In the genomic region with DNA sequence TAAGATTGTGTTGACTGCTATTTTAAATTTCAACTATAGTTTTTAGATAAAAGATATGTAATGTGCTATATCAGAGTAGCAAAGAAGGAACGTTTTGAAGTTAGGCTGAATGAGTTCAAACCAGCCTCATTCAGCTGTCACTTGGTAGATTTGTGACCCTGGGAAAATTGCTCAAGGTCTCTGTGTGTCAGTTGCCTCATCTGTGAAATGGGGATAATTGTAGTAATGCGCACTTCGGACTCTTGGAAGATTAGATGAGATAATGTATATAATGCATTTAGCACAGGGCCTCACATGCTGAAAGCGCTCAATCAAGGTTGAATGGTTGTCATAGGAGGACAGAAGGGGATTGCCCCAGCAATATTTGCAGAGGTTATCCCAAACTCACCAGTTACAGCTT, we compare ENCODE assay signal across 23 cellular contexts. TPM values are rescaled to one million over a fixed set of nuclear protein-coding genes. Genes with fewer than 3 reads are reported as not detected.
"Had no signal": no experiment of that assay in that cellular context is flagged by ENCODE, and none has a peak within 500 bp of the region (broad histone marks: within the 10 kb centered on the region; RNA-seq: fewer than 3 reads in every experiment).

No MANE protein-coding gene starts in this region.

- H3K4me3 Mint-ChIP-seq: activated B cell treated with CpG ODN at 0.5 μM for 24 hours; activated CD4-positive, alpha-beta T cell treated with anti-CD3 and anti-CD28 coated beads for 36 hours; activated naive CD8-positive, alpha-beta T cell treated with anti-CD3 and anti-CD28 coated beads, Interleukin-2, amount 10 ng/mL, durations not matched to agents 7 days and 5 days; activated T-cell treated with anti-CD3 and anti-CD28 coated beads, Interleukin-2, amount 50 U/mL, for 24 hours; naive B cell; neural crest cell; T-helper 17 cell had no signal

- DNase-seq: activated B cell treated with CpG ODN at 0.5 μM for 24 hours; activated CD4-positive, alpha-beta T cell treated with anti-CD3 and anti-CD28 coated beads for 36 hours; activated CD4-positive, alpha-beta T cell treated with anti-CD3 and anti-CD28 coated beads, Interleukin-2, amount 50 U/mL, for 4 hours; activated CD8-positive, alpha-beta memory T cell treated with anti-CD3 and anti-CD28 coated beads for 24 hours; activated CD8-positive, alpha-beta memory T cell treated with anti-CD3 and anti-CD28 coated beads, Interleukin-2, amount 50 U/mL, for 4 hours; activated naive CD4-positive, alpha-beta T cell treated with Interleukin-2 at 50 U/mL for 16 hours; activated naive CD8-positive, alpha-beta T cell treated with anti-CD3 and anti-CD28 coated beads, Interleukin-2, amount 10 ng/mL, durations not matched to agents 7 days and 5 days; activated T-cell treated with anti-CD3 and anti-CD28 coated beads, Interleukin-2, amount 50 U/mL, for 24 hours; aorta; central memory CD4-positive, alpha-beta T cell; colonic mucosa; dorsolateral prefrontal cortex; esophagus squamous epithelium; lower lobe of right lung; naive B cell; stimulated activated CD4-positive, alpha-beta T cell treated with anti-CD3 and anti-CD28 coated beads, Interleukin-4, amount 100 ng/mL, for 24 hours; stimulated activated naive CD4-positive, alpha-beta T cell treated with Interleukin-2 at 50 U/mL for 16 hours; substantia nigra; SW 1271; T-helper 17 cell had no signal

- ATAC-seq: activated CD4-positive, alpha-beta T cell treated with anti-CD3 and anti-CD28 coated beads for 36 hours; lower lobe of right lung; T-helper 17 cell had no signal

- H3K9me3 ChIP-seq: colonic mucosa, esophagus squamous epithelium, lower lobe of right lung, prostate gland, tibial nerve had no signal

- H3K9me3 Mint-ChIP-seq: activated B cell treated with CpG ODN at 0.5 μM for 24 hours; activated naive CD8-positive, alpha-beta T cell treated with anti-CD3 and anti-CD28 coated beads, Interleukin-2, amount 10 ng/mL, durations not matched to agents 7 days and 5 days; activated T-cell treated with anti-CD3 and anti-CD28 coated beads, Interleukin-2, amount 50 U/mL, for 24 hours; naive B cell; neural crest cell had no signal

- H3K27ac ChIP-seq: dorsolateral prefrontal cortex, lower lobe of right lung, prostate gland had no signal

- H3K4me3 ChIP-seq: colonic mucosa, dorsolateral prefrontal cortex, esophagus squamous epithelium, lower lobe of right lung, prostate gland, tibial nerve had no signal

- H3K27me3 ChIP-seq: dorsolateral prefrontal cortex, tibial nerve had no signal

- H3K36me3 ChIP-seq: colonic mucosa, esophagus squamous epithelium, lower lobe of right lung, prostate gland, tibial nerve had no signal

- H3K27ac Mint-ChIP-seq: activated B cell treated with CpG ODN at 0.5 μM for 24 hours; activated CD4-positive, alpha-beta T cell treated with anti-CD3 and anti-CD28 coated beads for 36 hours; activated naive CD8-positive, alpha-beta T cell treated with anti-CD3 and anti-CD28 coated beads, Interleukin-2, amount 10 ng/mL, durations not matched to agents 7 days and 5 days; activated T-cell treated with anti-CD3 and anti-CD28 coated beads, Interleukin-2, amount 50 U/mL, for 24 hours; T-helper 17 cell had no signal

- H3K4me1 ChIP-seq: colonic mucosa, lower lobe of right lung, prostate gland had no signal

RNA-seq across cellular contexts. Expression of a gene that starts 43.5 kb away (rescaled TPM):
- total RNA-seq: activated CD4-positive, alpha-beta T cell treated with anti-CD3 and anti-CD28 coated beads for 36 hours; activated naive CD8-positive, alpha-beta T cell treated with anti-CD3 and anti-CD28 coated beads, Interleukin-2, amount 10 ng/mL, durations not matched to agents 7 days and 5 days; T-helper 17 cell had no signal
